ENCODE assay signal across 8 cellular contexts in genomic region chr1:9689011-9689706, GRCh38. TPM values are rescaled to one million over a fixed set of nuclear protein-coding genes. Genes with fewer than 3 reads are reported as not detected.
DNase-seq lines count a peak whose midpoint lies in the region; ATAC-seq and TF ChIP-seq lines count a peak whose summit lies in the region.

No MANE protein-coding gene starts in this region.

- H3K18ac ChIP-seq in neuronal stem cell (ENCODE audit: low read length): peak overlapping the region; percentile 75

- H4K91ac ChIP-seq in neuronal stem cell (ENCODE audit: low read depth, low read length, poor library complexity): no peak overlapping the region

- no peak overlapping the region for H4K8ac ChIP-seq in neuronal stem cell (ENCODE audit: low read depth, low read length)

- DNase-seq in AG10803 (ENCODE audit: low read depth) (peak; percentile 69), GM19238 (ENCODE audit: insufficient read length, low spot score) (peak; percentile 80), RKO (ENCODE audit: low spot score) (peak; percentile 76), activated gamma-delta T cell (lab: John Stamatoyannopoulos, UW) (peak; percentile 80), foreskin melanocyte (peak; percentile 55), neuronal stem cell (ENCODE audit: low spot score) (peak; percentile 82)

- no peak overlapping the region for H3K4ac ChIP-seq in neuronal stem cell (ENCODE audit: low read length)

- peak overlapping the region; percentile 90 for H2AFZ ChIP-seq in neuronal stem cell (ENCODE audit: low read length)

- peak overlapping the region; percentile 95 for H3K4me2 ChIP-seq in neuronal stem cell (ENCODE audit: insufficient read depth, low read length, poor library complexity, severe bottlenecking)

- no peaks in the 10 kb centered on the region for H3K9me3 ChIP-seq in neuronal stem cell (replicated peaks in 1 of 2; ENCODE audit: control insufficient read depth in 2 of 2, insufficient read depth in 1 of 2, low read depth in 1 of 2, low read length in 2 of 2)
- no peaks in the 10 kb centered on the region for H3K9me3 ChIP-seq in subcutaneous abdominal adipose tissue (ENCODE audit: control insufficient read depth in 5 of 5, low read length in 5 of 5)

- peak; percentile 37 for ATAC-seq in HG03457 (IDR thresholded peaks at IDR 0.05; ENCODE audit: unreplicated experiment)

- no CpG with 5 or more reads among the region's 72 CpGs for WGBS in neuronal stem cell (ENCODE audit: extremely low coverage in 2 of 2, insufficient read length in 2 of 2, insufficient replicate concordance in 1 of 2), 2 donors

- H3K27me3 ChIP-seq in neuronal stem cell (ENCODE audit: control insufficient read depth in 3 of 3, insufficient read depth in 3 of 3, low read depth in 1 of 3, low read length in 3 of 3): peaks cover 0 to 58% (median 35%) of the 10 kb centered on the region in 3 experiments
- H3K27me3 ChIP-seq in subcutaneous abdominal adipose tissue (ENCODE audit: control insufficient read depth in 5 of 5, insufficient read depth in 4 of 5, low read length in 5 of 5): no peaks in the 10 kb centered on the region

- no peak for TF ChIP-seq CTCF in AG10803 (conservative IDR thresholded peaks at IDR 0.05; ENCODE audit: low read length)

- H3K4me1 ChIP-seq in neuronal stem cell (ENCODE audit: control insufficient read depth in 2 of 2, insufficient read depth in 1 of 2, low read depth in 1 of 2, low read length in 2 of 2) (peaks cover 9 to 10% of the 10 kb centered on the region in 2 donors), subcutaneous abdominal adipose tissue (ENCODE audit: control insufficient read depth in 5 of 5, insufficient read depth in 5 of 5, low read length in 5 of 5) (peaks cover 4 to 36% (median 31%) of the 10 kb centered on the region in 5 donors)

- H2BK120ac ChIP-seq in neuronal stem cell (ENCODE audit: low read depth, low read length): no peak overlapping the region

- H3K9ac ChIP-seq in neuronal stem cell (ENCODE audit: low read depth, low read length, poor library complexity) (peak overlapping the region; percentile 50), subcutaneous abdominal adipose tissue (ENCODE audit: low read length in 5 of 5) (peak overlapping the region in 4 of 5 donors; percentile 52 to 66 (median 59))

- H3K27ac ChIP-seq in neuronal stem cell (replicated peaks; ENCODE audit: low read length) (no peak overlapping the region), subcutaneous abdominal adipose tissue (ENCODE audit: low read depth, low read length) (no peak overlapping the region)

- H2AK5ac ChIP-seq in neuronal stem cell (ENCODE audit: low read depth, low read length): no peak overlapping the region

- H2BK12ac ChIP-seq in neuronal stem cell (ENCODE audit: low read length): no peak overlapping the region

- no peaks in the 10 kb centered on the region for H3K79me1 ChIP-seq in neuronal stem cell (ENCODE audit: low read depth, low read length)

- H2BK5ac ChIP-seq in neuronal stem cell (ENCODE audit: low read length): no peak overlapping the region

- H3K4me3 ChIP-seq in AG10803 (ENCODE audit: low read length): peak overlapping the region; percentile 75
- peak overlapping the region; percentile 41 to 81 for H3K4me3 ChIP-seq in neuronal stem cell (ENCODE audit: low read length in 2 of 2)
- H3K4me3 ChIP-seq in subcutaneous abdominal adipose tissue (ENCODE audit: low read depth in 1 of 5, low read length in 5 of 5): peak overlapping the region; percentile 68 to 72 (median 69)

- no peak overlapping the region for H3K14ac ChIP-seq in neuronal stem cell (ENCODE audit: low read length)

- H3K36me3 ChIP-seq in neuronal stem cell (replicated peaks in 1 of 2; ENCODE audit: control insufficient read depth in 2 of 2, insufficient read depth in 2 of 2, low read length in 2 of 2) (no peaks in the 10 kb centered on the region), subcutaneous abdominal adipose tissue (ENCODE audit: control insufficient read depth in 5 of 5, insufficient read depth in 5 of 5, low read length in 5 of 5) (peaks cover 0 to 2% (median 0%) of the 10 kb centered on the region in 5 donors)

- H2BK15ac ChIP-seq in neuronal stem cell (ENCODE audit: low read length): peak overlapping the region; percentile 16

- peak overlapping the region; percentile 57 for H3K23ac ChIP-seq in neuronal stem cell (ENCODE audit: low read depth, low read length, poor library complexity)

RNA-seq across cellular contexts. Expression of gene PIK3CD, which starts 37.6 kb away (rescaled TPM):
- 5.9 TPM for polyA plus RNA-seq in neuronal stem cell (2013, experiment 1 of 2)
- polyA plus RNA-seq in neuronal stem cell (2013, experiment 2 of 2): 6.2 TPM
